ENCODE assay signal across 8 cellular contexts in the genomic region with DNA sequence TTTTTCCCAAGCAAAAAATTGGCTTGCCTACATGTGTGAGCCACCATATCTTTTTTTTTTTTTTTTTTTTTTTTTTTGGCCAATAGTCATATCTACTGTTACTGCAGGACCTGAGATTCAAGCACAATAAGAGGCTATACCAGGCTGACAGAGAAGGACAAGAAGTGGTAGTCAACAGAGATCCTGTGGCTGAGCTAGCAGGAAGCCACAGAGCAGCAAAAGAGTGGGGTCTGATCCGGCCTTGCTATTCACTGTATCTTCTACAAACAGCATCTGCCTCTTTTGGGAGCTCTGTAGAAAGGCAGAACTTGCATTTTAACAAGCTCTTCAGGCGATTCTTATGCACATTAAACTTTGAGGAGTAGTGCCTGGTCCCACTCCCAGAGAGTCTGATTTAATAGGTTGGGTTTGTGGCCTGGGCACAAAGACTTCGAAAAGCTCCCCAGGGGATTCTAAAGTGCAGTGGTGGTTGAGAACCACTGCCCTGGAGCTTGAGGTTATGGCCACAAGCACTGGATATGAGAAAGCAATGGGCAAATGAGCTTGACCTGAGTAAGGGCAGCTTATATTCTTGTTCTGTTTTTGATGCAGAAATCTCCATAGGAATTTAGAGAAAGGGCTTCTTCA.
DNase-seq lines count a peak whose midpoint lies in the region; ATAC-seq and TF ChIP-seq lines count a peak whose summit lies in the region.

No MANE protein-coding gene starts in this region.

- peak; percentile 69 for ATAC-seq in GM18520 (IDR thresholded peaks at IDR 0.05; ENCODE audit: unreplicated experiment)
- peak; percentile 84 for ATAC-seq in GM21619 (IDR thresholded peaks at IDR 0.05; ENCODE audit: unreplicated experiment)
- ATAC-seq in HG03469 (IDR thresholded peaks at IDR 0.05; ENCODE audit: unreplicated experiment) = peak; percentile 45
- peak; percentile 25 to 33 for ATAC-seq in lower lobe of right lung
- no peak for ATAC-seq in aorta (ENCODE audit: low FRiP score)

- H3K36me3 ChIP-seq in lower lobe of right lung (no peaks in the 10 kb centered on the region), MG63 (no peaks in the 10 kb centered on the region), aorta (ENCODE audit: control insufficient read depth in 1 of 2, insufficient read depth in 2 of 2, low read length in 1 of 2) (no peaks in the 10 kb centered on the region)

- DNase-seq in lower lobe of right lung (no peak), MG63 (no peak), HK-2 (ENCODE audit: unreplicated experiment) (no peak), aorta (no peak)
- DNase-seq in stimulated activated CD4-positive, alpha-beta T cell treated with anti-CD3 and anti-CD28 coated beads, Interleukin-15, amount 100 ng/mL, for 24 hours = no peak

- no peak overlapping the region for H3K4me3 ChIP-seq in lower lobe of right lung
- no peak overlapping the region for H3K4me3 ChIP-seq in MG63
- no peak overlapping the region for H3K4me3 ChIP-seq in aorta (ENCODE audit: low read length in 2 of 2)

- H3K27me3 ChIP-seq in lower lobe of right lung (ENCODE audit: low read depth) (no peaks in the 10 kb centered on the region), MG63 (no peaks in the 10 kb centered on the region), aorta (ENCODE audit: control insufficient read depth in 1 of 2, insufficient read depth in 2 of 2, low read length in 1 of 2) (no peaks in the 10 kb centered on the region)

- H3K4me1 ChIP-seq in lower lobe of right lung = peaks cover 15% of the 10 kb centered on the region
- peaks cover 6 to 7% of the 10 kb centered on the region in 2 donors for H3K4me1 ChIP-seq in aorta (ENCODE audit: control insufficient read depth in 1 of 2, insufficient read depth in 2 of 2, low read length in 2 of 2)

- H3K27ac ChIP-seq in lower lobe of right lung (no peak overlapping the region), aorta (ENCODE audit: low read depth in 1 of 2, low read length in 2 of 2) (peak overlapping the region in 1 of 2 donors; percentile 17)

- 36 to 42% methylated on average over 3 of the region's 3 CpGs for WGBS in aorta, 2 donors

- intact Hi-C loops in lower lobe of right lung (cut with DNase I) = no loop called here
- intact Hi-C loops in aorta (cut with DNase I) = no loop called here

- no peak for TF ChIP-seq CTCF in lower lobe of right lung (IDR thresholded peaks at IDR 0.05)

- no peaks in the 10 kb centered on the region for H3K9me3 ChIP-seq in lower lobe of right lung
- no peaks in the 10 kb centered on the region; the same call in 1 of the 2 replicates for H3K9me3 ChIP-seq in MG63
- H3K9me3 ChIP-seq in aorta (ENCODE audit: control insufficient read depth, low read length) = no peaks in the 10 kb centered on the region
